Comparison of ENCODE assay signal across 8 cellular contexts in genomic region chr9:27539479-27540441, GRCh38. TPM values are rescaled to one million over a fixed set of nuclear protein-coding genes. Genes with fewer than 3 reads are reported as not detected.
DNase-seq lines count a peak whose midpoint lies in the region; ATAC-seq and TF ChIP-seq lines count a peak whose summit lies in the region.

No MANE protein-coding gene starts in this region.

- ATAC-seq in HG03039 (IDR thresholded peaks at IDR 0.05; ENCODE audit: unreplicated experiment) = peak; percentile 47

- H3K9me3 Mint-ChIP-seq in chondrocyte (ENCODE audit: low read depth) (no peaks in the 10 kb centered on the region), nephron (no peaks in the 10 kb centered on the region)

- peak; percentile 48 for DNase-seq in EL
- no peak for DNase-seq in chondrocyte (ENCODE audit: low spot score)
- no peak for DNase-seq in NCI-H526 (lab: John Stamatoyannopoulos, UW)
- no peak for DNase-seq in foreskin melanocyte
- DNase-seq in stimulated activated CD4-positive, alpha-beta T cell treated with anti-CD3 and anti-CD28 coated beads, Interleukin-2, amount 100 ng/mL, for 48 hours = no peak
- DNase-seq in posterior vena cava (ENCODE audit: low spot score) = no peak

- H3K27ac Mint-ChIP-seq in chondrocyte (ENCODE audit: unreplicated experiment) = peak overlapping the region; percentile 80
- H3K27ac Mint-ChIP-seq in nephron = peak overlapping the region; percentile 79 to 87 (median 81)

- H3K27me3 Mint-ChIP-seq in chondrocyte (ENCODE audit: low read depth) (no peaks in the 10 kb centered on the region), nephron (ENCODE audit: low read depth) (no peaks in the 10 kb centered on the region)

- H3K4me1 Mint-ChIP-seq in chondrocyte (ENCODE audit: low read depth) (peaks cover 41% of the 10 kb centered on the region), nephron (peaks cover 52% of the 10 kb centered on the region)

- H3K36me3 Mint-ChIP-seq in chondrocyte (ENCODE audit: low read depth) (peaks cover 4% of the 10 kb centered on the region), nephron (ENCODE audit: low read depth) (peaks cover 27% of the 10 kb centered on the region)

- intact Hi-C loops in posterior vena cava (cut with DNase I) = no loop called here

- H3K4me3 Mint-ChIP-seq in chondrocyte (ENCODE audit: unreplicated experiment) (no peak overlapping the region), nephron (no peak overlapping the region)

- TF ChIP-seq CTCF in chondrocyte (IDR thresholded peaks at IDR 0.05) (no peak), nephron (IDR thresholded peaks at IDR 0.05; ENCODE audit: unreplicated experiment in 3 of 3) (no peak)

RNA-seq across cellular contexts. Expression of gene MOB3B, which starts 10.1 kb away (rescaled TPM):
- total RNA-seq in chondrocyte = 2.4 to 3.8 TPM (median 3.7 TPM) in 3 replicates
- 1 to 10 TPM; 3.2 to 4.0 TPM for total RNA-seq in posterior vena cava

RNA-seq across cellular contexts. Expression of gene IFNK, which starts 15.7 kb away (rescaled TPM):
- total RNA-seq in chondrocyte = not detected in 3 replicates
- not detected for total RNA-seq in posterior vena cava

RNA-seq across cellular contexts. Expression of gene C9orf72, which starts 33.5 kb away (rescaled TPM):
- 7.5 to 9.4 TPM (median 8.6 TPM) in 3 replicates for total RNA-seq in chondrocyte
- total RNA-seq in posterior vena cava = 10 to 100 TPM; 16.6 to 19.1 TPM
